In genomic region chr11:9893474-9893873, GRCh38 we compare ENCODE assay signal across 23 cellular contexts.
DNase-seq lines count a peak whose midpoint lies in the region; ATAC-seq, FAIRE-seq and TF ChIP-seq lines count a peak whose summit lies in the region.
"Had no signal": no experiment of that assay in that cellular context is flagged by ENCODE, and none has a peak within 500 bp of the region (broad histone marks: within the 10 kb centered on the region; RNA-seq: fewer than 3 reads in every experiment).

No MANE protein-coding gene starts in this region.

- intact Hi-C loops in HepG2 (cut with micrococcal nuclease; ENCODE audit: unreplicated experiment) (no loop called here), right lobe of liver (cut with DNase I) (no loop called here), PC-3 (cut with micrococcal nuclease) (no loop called here)

- TF ChIP-seq RAD21 in HepG2 (CRISPR knock-in tag; IDR thresholded peaks at IDR 0.05), result no peak

- H3K27ac Mint-ChIP-seq in endodermal cell, result no peak overlapping the region
- H3K27ac Mint-ChIP-seq: nephron had no signal

- H3K9me3 ChIP-seq in HepG2 (ENCODE audit: low read length), result no peaks in the 10 kb centered on the region
- H3K9me3 ChIP-seq in right lobe of liver, result no peaks in the 10 kb centered on the region
- no peaks in the 10 kb centered on the region for H3K9me3 ChIP-seq in PC-3 (ENCODE audit: low read length)
- H3K9me3 ChIP-seq in endodermal cell (ENCODE audit: control insufficient read depth, low read length), result peaks cover 9% of the 10 kb centered on the region
- H3K9me3 ChIP-seq in upper lobe of left lung, result no peaks in the 10 kb centered on the region
- H3K9me3 ChIP-seq: BE2C had no signal

- H3K4me3 Mint-ChIP-seq in endodermal cell, result no peak overlapping the region
- H3K4me3 Mint-ChIP-seq: nephron had no signal

- H3K36me3 Mint-ChIP-seq in endodermal cell (ENCODE audit: low read depth), result peaks cover 8% of the 10 kb centered on the region

- H3K27me3 ChIP-seq in HepG2 (ENCODE audit: control insufficient read depth in 1 of 2, insufficient read depth in 2 of 2, low read length in 2 of 2) (no peaks in the 10 kb centered on the region; a peak in 1 of 5 replicates), right lobe of liver (no peaks in the 10 kb centered on the region), PC-3 (ENCODE audit: low read length) (no peaks in the 10 kb centered on the region), endodermal cell (ENCODE audit: control insufficient read depth, insufficient read depth, low read length, poor library complexity, severe bottlenecking) (no peaks in the 10 kb centered on the region), upper lobe of left lung (no peaks in the 10 kb centered on the region)
- H3K27me3 ChIP-seq: BE2C had no signal

- CTCF ChIA-PET in HepG2 (lab: Yijun Ruan, JAX; ENCODE audit: low intra/inter-chr PET ratio, low total read pairs), result no interaction called here
- CTCF ChIA-PET in PC-3 (lab: Charles Lee), result no interaction called here

- TF ChIP-seq EP300 in HepG2 (IDR thresholded peaks at IDR 0.05; ENCODE audit: low read depth in 2 of 2, low read length in 2 of 2), result no peak
- no peak for TF ChIP-seq EP300 in HepG2 (CRISPR knock-in tag; IDR thresholded peaks at IDR 0.05; ENCODE audit: borderline replicate concordance)
- TF ChIP-seq EP300 in upper lobe of left lung (IDR thresholded peaks at IDR 0.05), result no peak

- ATAC-seq in HepG2 (no peak), right lobe of liver (no peak), PC-3 (peak; percentile 50; the same call in 1 of the 2 replicates), upper lobe of left lung (ENCODE audit: low FRiP score in 2 of 2) (no peak), GM18502 (IDR thresholded peaks at IDR 0.05; ENCODE audit: poor library complexity, unreplicated experiment) (no peak), HG03442 (IDR thresholded peaks at IDR 0.05; ENCODE audit: unreplicated experiment) (no peak)
- ATAC-seq: A549, left lobe of liver had no signal

- H3K9me2 ChIP-seq in PC-3 (replicated peaks; ENCODE audit: low read length), result no peaks in the 10 kb centered on the region

- H3K4me3 ChIP-seq in HepG2 (replicated peaks in 1 of 3; ENCODE audit: insufficient read depth in 1 of 3, low read depth in 2 of 3, low read length in 3 of 3), result no peak overlapping the region
- no peak overlapping the region for H3K4me3 ChIP-seq in right lobe of liver
- H3K4me3 ChIP-seq in PC-3 (ENCODE audit: low read length), result no peak overlapping the region
- no peak overlapping the region for H3K4me3 ChIP-seq in endodermal cell (ENCODE audit: low read length)
- H3K4me3 ChIP-seq in upper lobe of left lung, result no peak overlapping the region
- H3K4me3 ChIP-seq: A549 had no signal

- no peaks in the 10 kb centered on the region for H3K4me1 ChIP-seq in HepG2 (ENCODE audit: insufficient read depth, low read length)
- H3K4me1 ChIP-seq in right lobe of liver, result no peaks in the 10 kb centered on the region
- H3K4me1 ChIP-seq in PC-3 (ENCODE audit: insufficient read depth, low read length), result peaks cover 43% of the 10 kb centered on the region
- no peaks in the 10 kb centered on the region for H3K4me1 ChIP-seq in endodermal cell (ENCODE audit: control insufficient read depth, insufficient read depth, low read length)
- H3K4me1 ChIP-seq in upper lobe of left lung, result peaks cover 0 to 6% (median 0%) of the 10 kb centered on the region in 4 donors
- H3K4me1 ChIP-seq: A549, BE2C had no signal

- 0 out of 2 replicates have a peak, but pooled peaks have one; percentile 13 for TF ChIP-seq CTCF in HepG2 (CRISPR knock-in tag; IDR thresholded peaks at IDR 0.05)
- no peak for TF ChIP-seq CTCF in right lobe of liver (IDR thresholded peaks at IDR 0.05)
- no peak for TF ChIP-seq CTCF in PC-3 (conservative IDR thresholded peaks at IDR 0.05; ENCODE audit: low read depth, low read length)
- TF ChIP-seq CTCF in endodermal cell (conservative IDR thresholded peaks at IDR 0.05), result peak; percentile 14
- no peak for TF ChIP-seq CTCF in upper lobe of left lung (IDR thresholded peaks at IDR 0.05)

- no peaks in the 10 kb centered on the region for H3K27me3 Mint-ChIP-seq in endodermal cell (ENCODE audit: insufficient read depth)
- H3K27me3 Mint-ChIP-seq: progenitor cell of endocrine pancreas had no signal

- H3F3A ChIP-seq in PC-3 (ENCODE audit: low read length, unreplicated experiment), result no peaks in the 10 kb centered on the region

- BruUV-seq in HepG2 (replicated peaks; lab: Mats Ljungman, UMichigan) (no TSS peak), PC-3 (replicated peaks; lab: Mats Ljungman, UMichigan) (no TSS peak)

- TF ChIP-seq POLR2A in HepG2 (IDR thresholded peaks at IDR 0.05; ENCODE audit: insufficient read depth in 1 of 2, low read depth in 2 of 2, low read length in 2 of 2) (no peak), right lobe of liver (IDR thresholded peaks at IDR 0.05) (no peak), upper lobe of left lung (IDR thresholded peaks at IDR 0.05) (no peak)

- FAIRE-seq in HepG2 (lab: Jason Lieb, UNC), result no peak
- FAIRE-seq: A549, endometrium, RCC 7860 had no signal

- WGBS in HepG2 (ENCODE audit: low lambda C conversion rate), result 100% methylated on average over 1 of the region's 2 CpGs
- WGBS in right lobe of liver (ENCODE audit: insufficient coverage, low coverage, low lambda C conversion rate, missing lambda C conversion rate), result no CpG with 5 or more reads among the region's 2 CpGs
- 75 to 76% methylated on average over 2 of the region's 2 CpGs for WGBS in endodermal cell (ENCODE audit: insufficient coverage in 1 of 2, insufficient read length in 1 of 2), 2 experiments
- WGBS in upper lobe of left lung, 2 donors, result 82 to 83% methylated on average over 2 of the region's 2 CpGs

- peaks cover 15% of the 10 kb centered on the region for H3K9me3 Mint-ChIP-seq in endodermal cell

- H4K20me1 ChIP-seq in HepG2 (ENCODE audit: insufficient read depth, low read length) (no peaks in the 10 kb centered on the region), PC-3 (ENCODE audit: low read length) (no peaks in the 10 kb centered on the region)

- in situ Hi-C loops in HepG2 (cut with HindIII; ENCODE audit: extremely low pct_ligation_motif_present, low pct_unique_long_range_greater_than_20kb), result no loop called here

- H3K4me2 ChIP-seq in HepG2 (ENCODE audit: low read depth, low read length), result no peak overlapping the region
- H3K4me2 ChIP-seq in PC-3 (ENCODE audit: low read length), result no peak overlapping the region
- H3K4me2 ChIP-seq: A549, KMS-11 had no signal

- H3K27ac ChIP-seq in HepG2 (ENCODE audit: extremely low read length, insufficient read depth, low read length) (no peak overlapping the region), right lobe of liver (no peak overlapping the region), PC-3 (ENCODE audit: low read length) (no peak overlapping the region), endodermal cell (ENCODE audit: low read depth, low read length) (no peak overlapping the region), upper lobe of left lung (no peak overlapping the region)
- H3K27ac ChIP-seq: KMS-11 had no signal

- POLR2A ChIA-PET in HepG2 (lab: Yijun Ruan, JAX), result no interaction called here
- POLR2A ChIA-PET in PC-3 (lab: Charles Lee; ENCODE audit: unreplicated experiment), result no interaction called here

- H3K79me2 ChIP-seq in HepG2 (ENCODE audit: insufficient read depth, low read length) (no peaks in the 10 kb centered on the region), PC-3 (ENCODE audit: low read length) (no peaks in the 10 kb centered on the region)

- H2AFZ ChIP-seq in HepG2 (ENCODE audit: low read length) (no peak overlapping the region), PC-3 (ENCODE audit: low read length) (no peak overlapping the region)

- DNase-seq in HepG2 (ENCODE audit: low spot score) (no peak), right lobe of liver (no peak), PC-3 (peak; percentile 13), endodermal cell (peak; percentile 58), upper lobe of left lung (no peak), pons (ENCODE audit: low spot score) (no peak)
- DNase-seq: activated CD8-positive, alpha-beta memory T cell treated with anti-CD3 and anti-CD28 coated beads, Interleukin-2, amount 50 U/mL, for 48 hours; BE2C; cortex of kidney; DND-41; midbrain; MV-4-11; NCI-H2227 treated with DMSO at 0.1 percent for 48 hours; trophoblast cell had no signal

- no peak overlapping the region for H3K9ac ChIP-seq in HepG2 (ENCODE audit: insufficient read depth, low read depth, low read length)
- no peak overlapping the region for H3K9ac ChIP-seq in PC-3 (ENCODE audit: low read length)
- H3K9ac ChIP-seq in endodermal cell (ENCODE audit: extremely low read depth, low read length, poor library complexity, severe bottlenecking), result no peak overlapping the region
- H3K9ac ChIP-seq: KMS-11 had no signal

- H3K36me3 ChIP-seq in HepG2 (replicated peaks in 1 of 2; ENCODE audit: control insufficient read depth in 1 of 2, insufficient read depth in 2 of 2, low read length in 2 of 2) (0 out of 5 replicates have a peak, but pooled peaks cover 0 to 3% of the 10 kb centered on the region in 2 experiments), right lobe of liver (no peaks in the 10 kb centered on the region), PC-3 (ENCODE audit: low read depth, low read length) (no peaks in the 10 kb centered on the region), endodermal cell (ENCODE audit: control insufficient read depth, insufficient read depth, low read length) (peaks cover 10% of the 10 kb centered on the region), upper lobe of left lung (peaks cover 0 to 13% (median 0%) of the 10 kb centered on the region in 4 donors)
- H3K36me3 ChIP-seq: BE2C had no signal

- H3K4me1 Mint-ChIP-seq in endodermal cell, result no peaks in the 10 kb centered on the region
- H3K4me1 Mint-ChIP-seq: nephron had no signal

TF ChIP-seq in HepG2, 621 proteins besides CTCF, POLR2A, EP300 and RAD21 (continues in another document):
- peak; percentile 15; the same call in 1 of the 2 replicates for TF ChIP-seq STAG1 (CRISPR knock-in tag; IDR thresholded peaks at IDR 0.05)

Comparison
In these comparisons a context has a peak if more than half of its experiments do, and no peak if none do; other contexts are left out.
1. CTCF ChIP-seq: peak in HepG2 (single experiment) and endodermal cell (single experiment); none in right lobe of liver (0 of 4), PC-3 (single experiment) and upper lobe of left lung (0 of 6).
2. DNase-seq: peak in PC-3 (single experiment) and endodermal cell (single experiment); none in HepG2 (single experiment), right lobe of liver (0 of 3), upper lobe of left lung (0 of 2) and pons (single experiment).